ENCODE assay signal across 17 cellular contexts in genomic region chr15:101337976-101338375, GRCh38. TPM values are rescaled to one million over a fixed set of nuclear protein-coding genes. Genes with fewer than 3 reads are reported as not detected.
DNase-seq lines count a peak whose midpoint lies in the region; ATAC-seq and TF ChIP-seq lines count a peak whose summit lies in the region.
"Had no signal": no experiment of that assay in that cellular context is flagged by ENCODE, and none has a peak within 500 bp of the region (broad histone marks: within the 10 kb centered on the region; RNA-seq: fewer than 3 reads in every experiment).

No MANE protein-coding gene starts in this region.

- H3K4me3 Mint-ChIP-seq in H9 (no peak overlapping the region), endodermal cell (no peak overlapping the region)
- H3K4me3 Mint-ChIP-seq: CD4-positive, CD25-positive, alpha-beta regulatory T cell; CD8-positive, alpha-beta memory T cell had no signal

- no peak overlapping the region for H3K27ac Mint-ChIP-seq in H9
- H3K27ac Mint-ChIP-seq in endodermal cell: no peak overlapping the region

- H3K27ac ChIP-seq in BLaER1: no peak overlapping the region
- H3K27ac ChIP-seq in H9 (ENCODE audit: insufficient read length, low read depth, low read length): no peak overlapping the region
- no peak overlapping the region for H3K27ac ChIP-seq in endodermal cell (ENCODE audit: low read depth, low read length)
- H3K27ac ChIP-seq in osteoblast (ENCODE audit: low read depth, low read length): no peak overlapping the region
- no peak overlapping the region for H3K27ac ChIP-seq in aorta (ENCODE audit: low read depth in 1 of 2, low read length in 2 of 2)
- H3K27ac ChIP-seq: 22Rv1, C4-2B had no signal

- peaks cover 13% of the 10 kb centered on the region in 2 experiments; a peak in 4 of 5 replicates for H3K9me3 Mint-ChIP-seq in H9
- H3K9me3 Mint-ChIP-seq in endodermal cell: peaks cover 12% of the 10 kb centered on the region

- H3K18ac ChIP-seq in H9 (ENCODE audit: insufficient read length, low read depth, low read length): no peak overlapping the region

- no peak for ATAC-seq in aorta (ENCODE audit: low FRiP score)
- ATAC-seq: HCT116 had no signal

- H3K79me2 ChIP-seq in H9 (ENCODE audit: insufficient read depth, low read length): no peaks in the 10 kb centered on the region
- H3K79me2 ChIP-seq in osteoblast (ENCODE audit: insufficient read depth, low read length): no peaks in the 10 kb centered on the region

- DNase-seq in H9 (no peak), endodermal cell (peak; percentile 10), osteoblast (ENCODE audit: insufficient read length, low spot score, missing footprints) (peak; percentile 3), D341Med (ENCODE audit: low spot score) (no peak), H4 (ENCODE audit: low spot score) (no peak), aorta (no peak)
- DNase-seq: BE2C; CD4-positive, CD25-positive, alpha-beta regulatory T cell; CD8-positive, alpha-beta memory T cell; DMS53; DMS79 treated with DMSO at 0.1 percent for 48 hours; GOT3; H7 had no signal

- no peak overlapping the region for H2BK15ac ChIP-seq in H9 (ENCODE audit: low read depth, low read length)

- intact Hi-C loops in aorta (cut with DNase I): no loop called here

- H3K9ac ChIP-seq in BLaER1 (no peak overlapping the region), H9 (ENCODE audit: extremely low read depth, insufficient read length, low read length) (no peak overlapping the region), endodermal cell (ENCODE audit: extremely low read depth, low read length, poor library complexity, severe bottlenecking) (no peak overlapping the region)

- H3K9me3 ChIP-seq in BLaER1: peaks cover 34% of the 10 kb centered on the region
- H3K9me3 ChIP-seq in H9 (ENCODE audit: control insufficient read depth, low read depth, low read length): peaks cover 7% of the 10 kb centered on the region
- peaks cover 10% of the 10 kb centered on the region for H3K9me3 ChIP-seq in endodermal cell (ENCODE audit: control insufficient read depth, low read length)
- H3K9me3 ChIP-seq in osteoblast (ENCODE audit: low read depth, low read length): no peaks in the 10 kb centered on the region
- peaks cover 1% of the 10 kb centered on the region for H3K9me3 ChIP-seq in aorta (ENCODE audit: control insufficient read depth, low read length)

- H3K4ac ChIP-seq in H9 (ENCODE audit: low read depth, low read length): no peak overlapping the region

- H3K4me1 Mint-ChIP-seq in H9 (no peaks in the 10 kb centered on the region), endodermal cell (peaks cover 13% of the 10 kb centered on the region)

- H3K4me1 ChIP-seq in BLaER1: peaks cover 35% of the 10 kb centered on the region
- H3K4me1 ChIP-seq in H9 (ENCODE audit: insufficient read depth, low read length): no peaks in the 10 kb centered on the region
- H3K4me1 ChIP-seq in endodermal cell (ENCODE audit: control insufficient read depth, insufficient read depth, low read length): no peaks in the 10 kb centered on the region
- no peaks in the 10 kb centered on the region for H3K4me1 ChIP-seq in osteoblast (ENCODE audit: insufficient read depth, low read length)
- H3K4me1 ChIP-seq in aorta (ENCODE audit: control insufficient read depth in 1 of 2, insufficient read depth in 2 of 2, low read length in 2 of 2): no peaks in the 10 kb centered on the region
- H3K4me1 ChIP-seq: BE2C had no signal

- no peak overlapping the region for H4K91ac ChIP-seq in H9 (ENCODE audit: insufficient read length, low read depth, low read length)

- no CpG with 5 or more reads among the region's 7 CpGs for WGBS in H9 (ENCODE audit: extremely low coverage, insufficient read length, low lambda C conversion rate)
- WGBS in endodermal cell (ENCODE audit: insufficient coverage in 1 of 2, insufficient read length in 1 of 2), 2 experiments: 89 to 94% methylated on average over 1 to 7 of the region's 7 CpGs
- WGBS in aorta, 2 donors: 71 to 73% methylated on average over 7 of the region's 7 CpGs

- no peak overlapping the region for H4K8ac ChIP-seq in H9 (replicated peaks; ENCODE audit: insufficient read length, low read depth, low read length)

- H4K5ac ChIP-seq in H9 (ENCODE audit: insufficient read length, low read depth, low read length): no peak overlapping the region

- no peak overlapping the region for H2BK120ac ChIP-seq in H9 (ENCODE audit: low read depth, low read length, poor library complexity, severe bottlenecking)

- no peaks in the 10 kb centered on the region for H3K23me2 ChIP-seq in H9 (ENCODE audit: insufficient read length, low read depth, low read length, poor library complexity, severe bottlenecking)

- H2AK5ac ChIP-seq in H9 (ENCODE audit: insufficient read length, low read length): no peak overlapping the region

- no peak overlapping the region for H2BK12ac ChIP-seq in H9 (ENCODE audit: insufficient read length, low read depth, low read length)

- H3K4me3 ChIP-seq in BLaER1: no peak overlapping the region
- H3K4me3 ChIP-seq in endodermal cell (ENCODE audit: low read length): no peak overlapping the region
- H3K4me3 ChIP-seq in osteoblast (ENCODE audit: insufficient read depth, low read length): no peak overlapping the region
- H3K4me3 ChIP-seq in aorta (ENCODE audit: low read length in 2 of 2): no peak overlapping the region

- H3K36me3 Mint-ChIP-seq in H9 (ENCODE audit: insufficient read depth in 1 of 3, low read depth in 3 of 3) (peaks cover 5 to 8% (median 6%) of the 10 kb centered on the region in 3 experiments), endodermal cell (ENCODE audit: low read depth) (no peaks in the 10 kb centered on the region)
- H3K36me3 Mint-ChIP-seq: CD4-positive, CD25-positive, alpha-beta regulatory T cell had no signal

- peaks cover 65% of the 10 kb centered on the region for H3K27me3 Mint-ChIP-seq in H9 (ENCODE audit: low read depth)
- H3K27me3 Mint-ChIP-seq in endodermal cell (ENCODE audit: insufficient read depth): peaks cover 18% of the 10 kb centered on the region

- H3K79me1 ChIP-seq in H9 (ENCODE audit: insufficient read depth, low read depth, low read length, poor library complexity, severe bottlenecking): no peaks in the 10 kb centered on the region

- H3K56ac ChIP-seq in H9 (ENCODE audit: insufficient read length, low read depth, low read length): no peak overlapping the region

- H3K14ac ChIP-seq in H9 (ENCODE audit: insufficient read depth, low read length): peak overlapping the region; percentile 35; the same call in 1 of the 2 replicates

- H3T11ph ChIP-seq in H9 (ENCODE audit: low read length): no peak overlapping the region

- H3K27me3 ChIP-seq in BLaER1 (no peaks in the 10 kb centered on the region), H9 (ENCODE audit: insufficient read depth, low read length) (no peaks in the 10 kb centered on the region; the same call in 1 of the 2 replicates), endodermal cell (ENCODE audit: control insufficient read depth, insufficient read depth, low read length, poor library complexity, severe bottlenecking) (no peaks in the 10 kb centered on the region), osteoblast (ENCODE audit: insufficient read depth, low read length) (no peaks in the 10 kb centered on the region), aorta (ENCODE audit: control insufficient read depth in 1 of 2, insufficient read depth in 2 of 2, low read length in 1 of 2) (no peaks in the 10 kb centered on the region)

- H4K20me1 ChIP-seq in BLaER1: no peaks in the 10 kb centered on the region
- H4K20me1 ChIP-seq in H9 (ENCODE audit: control insufficient read depth, insufficient read depth, insufficient read length): no peaks in the 10 kb centered on the region
- H4K20me1 ChIP-seq in osteoblast (ENCODE audit: insufficient read depth, low read length): no peaks in the 10 kb centered on the region

- H2AFZ ChIP-seq in H9 (ENCODE audit: low read length): no peak overlapping the region
- no peak overlapping the region for H2AFZ ChIP-seq in osteoblast (ENCODE audit: low read length)

- H3K4me2 ChIP-seq in BLaER1: peak overlapping the region; percentile 61
- H3K4me2 ChIP-seq in H9 (ENCODE audit: insufficient read depth, insufficient read length, low read length): no peak overlapping the region
- no peak overlapping the region for H3K4me2 ChIP-seq in osteoblast (ENCODE audit: insufficient read depth, low read length)

- H3K36me3 ChIP-seq in BLaER1: peaks cover 5% of the 10 kb centered on the region; the same call in 1 of the 2 replicates
- H3K36me3 ChIP-seq in endodermal cell (ENCODE audit: control insufficient read depth, insufficient read depth, low read length): no peaks in the 10 kb centered on the region
- H3K36me3 ChIP-seq in osteoblast (ENCODE audit: insufficient read depth, low read length): no peaks in the 10 kb centered on the region
- no peaks in the 10 kb centered on the region for H3K36me3 ChIP-seq in aorta (ENCODE audit: control insufficient read depth in 1 of 2, insufficient read depth in 2 of 2, low read length in 1 of 2)
- H3K36me3 ChIP-seq: BE2C had no signal

- H3K23ac ChIP-seq in H9 (ENCODE audit: insufficient read length, low read depth, low read length): no peak overlapping the region

- TF ChIP-seq CTCF in H9 (conservative IDR thresholded peaks at IDR 0.05): no peak
- TF ChIP-seq CTCF in endodermal cell (conservative IDR thresholded peaks at IDR 0.05): no peak
- TF ChIP-seq CTCF in osteoblast (IDR thresholded peaks at IDR 0.05; ENCODE audit: extremely low read depth, low read depth, low read length): no peak

- no peak overlapping the region for H2BK5ac ChIP-seq in H9 (ENCODE audit: insufficient read length, low read length)

- no peak overlapping the region for H2BK20ac ChIP-seq in H9 (ENCODE audit: low read depth, low read length, poor library complexity, severe bottlenecking)

RNA-seq across cellular contexts. Expression of gene SNRPA1, which starts 42.9 kb away (rescaled TPM):
- total RNA-seq in H9 (2021): 145 and 146 TPM in 2 replicates
- total RNA-seq in endodermal cell: 100 to 1,000 TPM; 111 to 140 TPM
- 123 TPM for polyA plus RNA-seq in endodermal cell (2013, experiment 1 of 2)
- polyA plus RNA-seq in endodermal cell (2013, experiment 2 of 2): 111 TPM
- total RNA-seq in osteoblast: 7.1 and 9.8 TPM in 2 replicates
- 22.0 and 36.3 TPM in 2 replicates for total RNA-seq in H4 (2014; rRNA removed; shearing (Covaris generic))
- 10 to 100 TPM; 46.4 to 49.2 TPM for total RNA-seq in aorta
- 10 to 100 TPM; 37.6 to 54.1 TPM for polyA plus RNA-seq in aorta

Comparison
In these comparisons a context has a peak if more than half of its experiments do, and no peak if none do; other contexts are left out.
1. DNase-seq: peak in endodermal cell (single experiment) and osteoblast (single experiment); none in H9 (single experiment), D341Med (single experiment), H4 (single experiment) and aorta (0 of 2).